Comparison of ENCODE assay signal across 1 cellular context in the genomic region with DNA sequence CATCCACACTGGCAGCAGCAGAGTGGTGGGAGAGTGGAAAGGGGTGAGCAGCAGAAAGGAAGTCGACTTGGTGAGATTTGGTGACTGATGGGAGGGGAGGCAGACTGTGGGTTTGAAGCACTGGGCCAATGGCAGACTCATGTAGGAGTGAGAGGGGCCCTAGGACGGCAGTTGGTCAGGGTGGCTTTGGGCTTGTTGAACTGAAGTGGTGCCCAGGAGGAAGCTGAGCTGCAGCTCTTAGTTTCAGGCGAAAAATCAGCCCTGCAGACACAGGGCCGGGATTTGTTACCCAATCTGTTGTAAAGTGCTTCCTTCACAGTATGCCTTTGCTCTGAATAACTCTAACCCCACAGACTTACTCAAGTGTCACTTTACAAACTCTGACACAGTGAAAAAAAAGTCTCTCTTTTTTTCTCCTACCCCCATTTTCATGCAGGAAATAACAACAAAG.
TF ChIP-seq lines count a peak whose summit lies in the region.

No MANE protein-coding gene starts in this region.

TF ChIP-seq in GM23338, 12 proteins besides CTCF, POLR2A, EP300 and RAD21 (continued from another document):
- TF ChIP-seq, protein P1, sequence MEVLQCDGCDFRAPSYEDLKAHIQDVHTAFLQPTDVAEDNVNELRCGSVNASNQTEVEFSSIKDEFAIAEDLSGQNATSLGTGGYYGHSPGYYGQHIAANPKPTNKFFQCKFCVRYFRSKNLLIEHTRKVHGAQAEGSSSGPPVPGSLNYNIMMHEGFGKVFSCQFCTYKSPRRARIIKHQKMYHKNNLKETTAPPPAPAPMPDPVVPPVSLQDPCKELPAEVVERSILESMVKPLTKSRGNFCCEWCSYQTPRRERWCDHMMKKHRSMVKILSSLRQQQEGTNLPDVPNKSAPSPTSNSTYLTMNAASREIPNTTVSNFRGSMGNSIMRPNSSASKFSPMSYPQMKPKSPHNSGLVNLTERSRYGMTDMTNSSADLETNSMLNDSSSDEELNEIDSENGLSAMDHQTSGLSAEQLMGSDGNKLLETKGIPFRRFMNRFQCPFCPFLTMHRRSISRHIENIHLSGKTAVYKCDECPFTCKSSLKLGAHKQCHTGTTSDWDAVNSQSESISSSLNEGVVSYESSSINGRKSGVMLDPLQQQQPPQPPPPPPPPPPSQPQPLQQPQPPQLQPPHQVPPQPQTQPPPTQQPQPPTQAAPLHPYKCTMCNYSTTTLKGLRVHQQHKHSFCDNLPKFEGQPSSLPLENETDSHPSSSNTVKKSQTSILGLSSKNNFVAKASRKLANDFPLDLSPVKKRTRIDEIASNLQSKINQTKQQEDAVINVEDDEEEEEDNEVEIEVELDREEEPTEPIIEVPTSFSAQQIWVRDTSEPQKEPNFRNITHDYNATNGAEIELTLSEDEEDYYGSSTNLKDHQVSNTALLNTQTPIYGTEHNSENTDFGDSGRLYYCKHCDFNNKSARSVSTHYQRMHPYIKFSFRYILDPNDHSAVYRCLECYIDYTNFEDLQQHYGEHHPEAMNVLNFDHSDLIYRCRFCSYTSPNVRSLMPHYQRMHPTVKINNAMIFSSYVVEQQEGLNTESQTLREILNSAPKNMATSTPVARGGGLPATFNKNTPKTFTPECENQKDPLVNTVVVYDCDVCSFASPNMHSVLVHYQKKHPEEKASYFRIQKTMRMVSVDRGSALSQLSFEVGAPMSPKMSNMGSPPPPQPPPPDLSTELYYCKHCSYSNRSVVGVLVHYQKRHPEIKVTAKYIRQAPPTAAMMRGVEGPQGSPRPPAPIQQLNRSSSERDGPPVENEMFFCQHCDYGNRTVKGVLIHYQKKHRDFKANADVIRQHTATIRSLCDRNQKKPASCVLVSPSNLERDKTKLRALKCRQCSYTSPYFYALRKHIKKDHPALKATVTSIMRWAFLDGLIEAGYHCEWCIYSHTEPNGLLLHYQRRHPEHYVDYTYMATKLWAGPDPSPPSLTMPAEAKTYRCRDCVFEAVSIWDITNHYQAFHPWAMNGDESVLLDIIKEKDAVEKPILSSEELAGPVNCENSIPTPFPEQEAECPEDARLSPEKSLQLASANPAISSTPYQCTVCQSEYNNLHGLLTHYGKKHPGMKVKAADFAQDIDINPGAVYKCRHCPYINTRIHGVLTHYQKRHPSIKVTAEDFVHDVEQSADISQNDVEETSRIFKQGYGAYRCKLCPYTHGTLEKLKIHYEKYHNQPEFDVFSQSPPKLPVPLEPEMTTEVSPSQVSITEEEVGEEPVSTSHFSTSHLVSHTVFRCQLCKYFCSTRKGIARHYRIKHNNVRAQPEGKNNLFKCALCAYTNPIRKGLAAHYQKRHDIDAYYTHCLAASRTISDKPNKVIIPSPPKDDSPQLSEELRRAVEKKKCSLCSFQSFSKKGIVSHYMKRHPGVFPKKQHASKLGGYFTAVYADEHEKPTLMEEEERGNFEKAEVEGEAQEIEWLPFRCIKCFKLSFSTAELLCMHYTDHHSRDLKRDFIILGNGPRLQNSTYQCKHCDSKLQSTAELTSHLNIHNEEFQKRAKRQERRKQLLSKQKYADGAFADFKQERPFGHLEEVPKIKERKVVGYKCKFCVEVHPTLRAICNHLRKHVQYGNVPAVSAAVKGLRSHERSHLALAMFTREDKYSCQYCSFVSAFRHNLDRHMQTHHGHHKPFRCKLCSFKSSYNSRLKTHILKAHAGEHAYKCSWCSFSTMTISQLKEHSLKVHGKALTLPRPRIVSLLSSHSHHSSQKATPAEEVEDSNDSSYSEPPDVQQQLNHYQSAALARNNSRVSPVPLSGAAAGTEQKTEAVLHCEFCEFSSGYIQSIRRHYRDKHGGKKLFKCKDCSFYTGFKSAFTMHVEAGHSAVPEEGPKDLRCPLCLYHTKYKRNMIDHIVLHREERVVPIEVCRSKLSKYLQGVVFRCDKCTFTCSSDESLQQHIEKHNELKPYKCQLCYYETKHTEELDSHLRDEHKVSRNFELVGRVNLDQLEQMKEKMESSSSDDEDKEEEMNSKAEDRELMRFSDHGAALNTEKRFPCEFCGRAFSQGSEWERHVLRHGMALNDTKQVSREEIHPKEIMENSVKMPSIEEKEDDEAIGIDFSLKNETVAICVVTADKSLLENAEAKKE (CRISPR knock-in tag; IDR thresholded peaks at IDR 0.05): no peak
